ENCODE assay signal across 14 cellular contexts in the genomic region with DNA sequence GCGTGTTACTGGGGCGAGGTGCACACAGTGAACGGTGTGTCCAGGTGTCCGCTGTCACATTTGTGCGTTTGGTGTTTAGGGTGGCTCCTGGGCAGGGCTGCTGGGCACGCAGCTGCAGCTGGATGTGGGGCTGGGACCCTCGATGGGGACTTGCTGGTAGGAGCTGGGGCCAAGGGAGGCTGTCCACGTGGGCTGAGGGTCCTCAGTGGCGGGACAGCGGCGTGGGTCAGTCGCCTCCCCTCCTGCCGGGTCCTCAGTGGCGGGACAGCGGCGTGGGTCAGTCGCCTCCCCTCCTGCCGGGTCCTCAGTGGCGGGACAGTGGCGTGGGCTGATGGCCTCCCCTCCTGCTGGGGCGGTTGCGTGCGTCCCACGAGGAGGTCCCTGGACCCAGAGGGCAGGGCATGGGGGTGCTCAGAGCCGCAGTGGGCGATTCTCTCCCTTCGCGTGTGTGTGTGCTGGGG.
"Had no signal": no experiment of that assay in that cellular context is flagged by ENCODE, and none has a peak within 500 bp of the region (broad histone marks: within the 10 kb centered on the region; RNA-seq: fewer than 3 reads in every experiment).

No MANE protein-coding gene starts in this region.

- H3K27me3 ChIP-seq: breast epithelium, gastrocnemius medialis had no signal

- H3K4me3 Mint-ChIP-seq: activated CD4-positive, alpha-beta T cell treated with anti-CD3 and anti-CD28 coated beads, Interleukin-2, amount 10 ng/mL, durations not matched to agents 7 days and 5 days; nephron progenitor cell; T-helper 1 cell treated with Interleukin-12 subunit alpha and Interleukin-12 subunit beta and Interleukin-4 antibody, amounts not matched to agents 30 μg/mL and 1 μg/mL, for 36 hours; WTC11 had no signal

- H3K4me1 Mint-ChIP-seq: WTC11 had no signal

- H3K27ac Mint-ChIP-seq: activated CD4-positive, alpha-beta T cell treated with anti-CD3 and anti-CD28 coated beads, Interleukin-2, amount 10 ng/mL, durations not matched to agents 7 days and 5 days; activated naive CD4-positive, alpha-beta T cell treated with anti-CD3 and anti-CD28 coated beads, Interleukin-2, amount 50 U/mL, for 72 hours; activated T-helper 2 cell treated with anti-CD3 and anti-CD28 coated beads, Interferon-gamma antibody, Interleukin-2, Interleukin-4, amounts not matched to agents 10 μg/mL and 5 μg/mL and 100 μg/mL, durations not matched to agents 14 hours and 24 hours and 36 hours; T-helper 1 cell treated with Interleukin-12 subunit alpha and Interleukin-12 subunit beta and Interleukin-4 antibody, amounts not matched to agents 30 μg/mL and 1 μg/mL, for 36 hours; WTC11 had no signal

- H3K27ac ChIP-seq: breast epithelium, skin epidermis had no signal

- H3K9me3 ChIP-seq: gastrocnemius medialis had no signal

- H3K4me3 ChIP-seq: lung, skin epidermis had no signal

- H3K27me3 Mint-ChIP-seq: activated CD4-positive, alpha-beta T cell treated with anti-CD3 and anti-CD28 coated beads, Interleukin-2, amount 10 ng/mL, durations not matched to agents 7 days and 5 days had no signal

- ATAC-seq: activated naive CD4-positive, alpha-beta T cell treated with anti-CD3 and anti-CD28 coated beads, Interleukin-2, amount 50 U/mL, for 72 hours; WTC11 had no signal

- FAIRE-seq: endothelial cell of umbilical vein had no signal

- DNase-seq: activated CD4-positive, alpha-beta T cell treated with anti-CD3 and anti-CD28 coated beads, Interleukin-2, amount 10 ng/mL, durations not matched to agents 7 days and 5 days; amniotic stem cell; gastrocnemius medialis; kidney glomerular epithelial cell; nephron progenitor cell; trophoblast cell had no signal

- H3K4me1 ChIP-seq: breast epithelium had no signal

- H3K36me3 ChIP-seq: breast epithelium, gastrocnemius medialis had no signal
